ENCODE assay signal across 22 cellular contexts in genomic region chr18:5524660-5525059, GRCh38.
"Had no signal": no experiment of that assay in that cellular context is flagged by ENCODE, and none has a peak within 500 bp of the region (broad histone marks: within the 10 kb centered on the region; RNA-seq: fewer than 3 reads in every experiment).

No MANE protein-coding gene starts in this region.

- H3K4me3 Mint-ChIP-seq: effector memory CD8-positive, alpha-beta T cell; memory B cell; natural killer cell; stimulated activated effector memory CD8-positive, alpha-beta T cell treated with anti-CD3 and anti-CD28 coated beads, Interleukin-12 subunit alpha, Interleukin-12 subunit beta, amount 100 ng/mL, for 72 hours; type B pancreatic cell had no signal

- H3K4me1 ChIP-seq: psoas muscle, tibial artery had no signal

- H3K4me3 ChIP-seq: esophagus squamous epithelium, lung, ovary, psoas muscle, sigmoid colon, testis, tibial artery had no signal

- H3K27ac Mint-ChIP-seq: effector memory CD8-positive, alpha-beta T cell; memory B cell; natural killer cell; stimulated activated effector memory CD8-positive, alpha-beta T cell treated with anti-CD3 and anti-CD28 coated beads, Interleukin-12 subunit alpha, Interleukin-12 subunit beta, amount 100 ng/mL, for 72 hours; type B pancreatic cell had no signal

- H3K9me3 ChIP-seq: esophagus squamous epithelium, ovary, psoas muscle, sigmoid colon, testis, tibial artery had no signal

- DNase-seq: effector memory CD8-positive, alpha-beta T cell; erythroblast; esophagus squamous epithelium; foreskin melanocyte; kidney; natural killer cell; occipital lobe; ovary; posterior cingulate gyrus; psoas muscle; right cardiac atrium; sigmoid colon; stimulated activated CD4-positive, alpha-beta T cell treated with anti-CD3 and anti-CD28 coated beads, Interleukin-2, amount 100 ng/mL, for 24 hours; stimulated activated CD4-positive, alpha-beta T cell treated with anti-CD3 and anti-CD28 coated beads, Interleukin-4, amount 100 ng/mL, for 24 hours; stimulated activated naive CD8-positive, alpha-beta T cell treated with anti-CD3 and anti-CD28 coated beads, Interleukin-15, Interleukin-2, amounts not matched to agents 100 U/mL and 50 U/mL, for 24 hours; testis; tibial artery had no signal

- H3K27ac ChIP-seq: esophagus squamous epithelium, ovary, psoas muscle, sigmoid colon, testis, tibial artery had no signal

- H3K27me3 Mint-ChIP-seq: type B pancreatic cell had no signal

- H3K36me3 ChIP-seq: esophagus squamous epithelium, ovary, sigmoid colon, tibial artery had no signal

- ATAC-seq: effector memory CD8-positive, alpha-beta T cell; left lobe of liver; natural killer cell; psoas muscle; right cardiac atrium; stimulated activated effector memory CD8-positive, alpha-beta T cell treated with anti-CD3 and anti-CD28 coated beads, Interleukin-12 subunit alpha, Interleukin-12 subunit beta, amount 100 ng/mL, for 72 hours; stimulated activated naive CD8-positive, alpha-beta T cell treated with anti-CD3 and anti-CD28 coated beads, Interleukin-15, Interleukin-2, amounts not matched to agents 100 U/mL and 50 U/mL, for 24 hours had no signal

- H3K27me3 ChIP-seq: esophagus squamous epithelium, ovary, sigmoid colon, testis, tibial artery had no signal

- H3K36me3 Mint-ChIP-seq: memory B cell; natural killer cell; stimulated activated effector memory CD8-positive, alpha-beta T cell treated with anti-CD3 and anti-CD28 coated beads, Interleukin-12 subunit alpha, Interleukin-12 subunit beta, amount 100 ng/mL, for 72 hours; type B pancreatic cell had no signal

- H3K4me1 Mint-ChIP-seq: memory B cell; natural killer cell; stimulated activated effector memory CD8-positive, alpha-beta T cell treated with anti-CD3 and anti-CD28 coated beads, Interleukin-12 subunit alpha, Interleukin-12 subunit beta, amount 100 ng/mL, for 72 hours had no signal

- H3K9me3 Mint-ChIP-seq: effector memory CD8-positive, alpha-beta T cell; memory B cell; natural killer cell; stimulated activated effector memory CD8-positive, alpha-beta T cell treated with anti-CD3 and anti-CD28 coated beads, Interleukin-12 subunit alpha, Interleukin-12 subunit beta, amount 100 ng/mL, for 72 hours; type B pancreatic cell had no signal
